In genomic region chr19:6078068-6078467, GRCh38 we compare ENCODE assay signal across 26 cellular contexts. TPM values are rescaled to one million over a fixed set of nuclear protein-coding genes. Genes with fewer than 3 reads are reported as not detected.
"Had no signal": no experiment of that assay in that cellular context is flagged by ENCODE, and none has a peak within 500 bp of the region (broad histone marks: within the 10 kb centered on the region; RNA-seq: fewer than 3 reads in every experiment).

No MANE protein-coding gene starts in this region.

- DNase-seq: activated CD4-positive, alpha-beta T cell treated with anti-CD3 and anti-CD28 coated beads for 36 hours; activated CD4-positive, alpha-beta T cell treated with anti-CD3 and anti-CD28 coated beads, Interleukin-2, amount 50 U/mL, for 4 hours; activated gamma-delta T cell; activated naive CD4-positive, alpha-beta T cell treated with anti-CD3 and anti-CD28 coated beads, Interleukin-2, amount 50 U/mL, for 16 hours; activated naive CD8-positive, alpha-beta T cell treated with anti-CD3 and anti-CD28 coated beads, Interleukin-2, amount 50 U/mL, for 24 hours; activated T-cell treated with anti-CD3 and anti-CD28 coated beads, Interleukin-2, amount 50 U/mL, for 48 hours; cerebellar nuclear complex; cortex of kidney; endodermal cell; foreskin fibroblast; left ventricle myocardium inferior; right lobe of liver; small intestine; stimulated activated CD4-positive, alpha-beta T cell treated with anti-CD3 and anti-CD28 coated beads, Interleukin-2, amount 100 ng/mL, for 24 hours; stimulated activated naive CD8-positive, alpha-beta T cell treated with anti-CD3 and anti-CD28 coated beads, Interleukin-15, amount 100 ng/mL, for 72 hours; T-helper 1 cell; T-helper 9 cell had no signal

- H2AFZ ChIP-seq: hepatocyte, parathyroid adenoma had no signal

- ATAC-seq: activated CD4-positive, alpha-beta T cell treated with anti-CD3 and anti-CD28 coated beads for 36 hours; activated naive CD8-positive, alpha-beta T cell treated with anti-CD3 and anti-CD28 coated beads, Interleukin-2, amount 50 U/mL, for 24 hours; right lobe of liver; stimulated activated effector memory CD8-positive, alpha-beta T cell treated with anti-CD3 and anti-CD28 coated beads, Interleukin-12 subunit alpha, Interleukin-12 subunit beta, amount 100 ng/mL, for 72 hours; stimulated activated naive CD8-positive, alpha-beta T cell treated with anti-CD3 and anti-CD28 coated beads, Interleukin-15, amount 100 ng/mL, for 72 hours; WTC11 had no signal

- H3K4me3 ChIP-seq: hepatocyte, left ventricle myocardium inferior, right lobe of liver had no signal

- H3K79me2 ChIP-seq: hepatocyte, parathyroid adenoma had no signal

- H3K4me1 ChIP-seq: parathyroid adenoma had no signal

- H3K9me3 ChIP-seq: left ventricle myocardium inferior, right lobe of liver, tibial artery had no signal

- H3K36me3 ChIP-seq: left ventricle myocardium inferior, right lobe of liver, tibial artery had no signal

- H3K27me3 ChIP-seq: hepatocyte, right lobe of liver, tibial artery had no signal

- H3K27ac ChIP-seq: hepatocyte, left ventricle myocardium inferior, parathyroid adenoma, right lobe of liver had no signal

- H3K4me2 ChIP-seq: hepatocyte had no signal

- H3K9ac ChIP-seq: parathyroid adenoma had no signal

RNA-seq across cellular contexts. Expression of gene ACSBG2, which starts 57.4 kb away (rescaled TPM):
- total RNA-seq: activated CD4-positive, alpha-beta T cell treated with anti-CD3 and anti-CD28 coated beads for 36 hours; endodermal cell; fibroblast of lung; hepatocyte; left ventricle myocardium inferior; lung microvascular endothelial cell; mesothelial cell of epicardium; right lobe of liver; ureter; WTC11 had no signal
